Comparison of ENCODE assay signal across 9 cellular contexts in genomic region chr17:16386126-16386507, GRCh38. TPM values are rescaled to one million over a fixed set of nuclear protein-coding genes. Genes with fewer than 3 reads are reported as not detected.
DNase-seq lines count a peak whose midpoint lies in the region; ATAC-seq, FAIRE-seq and TF ChIP-seq lines count a peak whose summit lies in the region.
"Not testable (repeated sequence)": the region's sequence is repeated elsewhere in the genome, so short reads cannot be mapped to it uniquely, and the experiment has no call there.
"Had no signal": no experiment of that assay in that cellular context is flagged by ENCODE, and none has a peak within 500 bp of the region (broad histone marks: within the 10 kb centered on the region; RNA-seq: fewer than 3 reads in every experiment).

No MANE protein-coding gene starts in this region.

- peaks cover 46% of the 10 kb centered on the region for H3K4me1 Mint-ChIP-seq in activated T-cell treated with anti-CD3 and anti-CD28 coated beads, Interleukin-2, amount 50 U/mL, for 24 hours (ENCODE audit: low read depth)
- peaks cover 41% of the 10 kb centered on the region for H3K4me1 Mint-ChIP-seq in chondrocyte (ENCODE audit: low read depth)
- peaks cover 14 to 52% (median 46%) of the 10 kb centered on the region in 4 donors for H3K4me1 Mint-ChIP-seq in naive thymus-derived CD8-positive, alpha-beta T cell

- TF ChIP-seq RAD21 in A549 (conservative IDR thresholded peaks at IDR 0.05 in 1 of 2, IDR thresholded peaks at IDR 0.05 in 1 of 2), result not testable (repeated sequence)

- ATAC-seq in A549, result peak; percentile 18 to 19; a peak in 5 of 6 replicates
- peak; percentile 11 for ATAC-seq in GM21737 (IDR thresholded peaks at IDR 0.05; ENCODE audit: unreplicated experiment)
- ATAC-seq in naive thymus-derived CD8-positive, alpha-beta T cell, result not testable (repeated sequence)

- intact Hi-C loops in OCI-LY7 (cut with micrococcal nuclease; ENCODE audit: unreplicated experiment), result loop anchor here (1.0 kb wide), 2 partner anchors 29 to 135 kb away; partner anchors contain the start of gene TRPV2
- intact Hi-C loops in spleen (cut with DNase I; ENCODE audit: low total_unique reads), result loop anchor here (5.0 kb wide), 1 partner anchor 136 kb away; no protein-coding TSS in a partner anchor

- peaks cover 35% of the 10 kb centered on the region for H3K36me3 Mint-ChIP-seq in activated T-cell treated with anti-CD3 and anti-CD28 coated beads, Interleukin-2, amount 50 U/mL, for 24 hours (ENCODE audit: low read depth)
- H3K36me3 Mint-ChIP-seq in chondrocyte (ENCODE audit: low read depth), result peaks cover 20% of the 10 kb centered on the region
- peaks cover 6 to 30% (median 23%) of the 10 kb centered on the region in 3 donors for H3K36me3 Mint-ChIP-seq in naive thymus-derived CD8-positive, alpha-beta T cell

- not testable (repeated sequence) for H3K27me3 Mint-ChIP-seq in activated T-cell treated with anti-CD3 and anti-CD28 coated beads, Interleukin-2, amount 50 U/mL, for 24 hours; chondrocyte (ENCODE audit: low read depth); naive thymus-derived CD8-positive, alpha-beta T cell

- POLR2A ChIA-PET in A549 (lab: Yijun Ruan, JAX), result interaction anchor here (0.7 to 2.3 kb wide), 8 partner anchors 52 to 655 kb away, joined by 3 to 15 read pairs (median 5); partner anchors contain the start of gene PIGL
- POLR2A ChIA-PET in OCI-LY7 (lab: Charles Lee), result interaction anchor here (0.6 to 0.7 kb wide), 2 partner anchors 213 to 1935 kb away, joined by 4 to 5 read pairs; no protein-coding TSS in a partner anchor
- POLR2A ChIA-PET in naive thymus-derived CD8-positive, alpha-beta T cell (lab: Charles Lee), result interaction anchor here (1.0 to 1.5 kb wide), 3 partner anchors 30 to 69 kb away, joined by 3 to 7 read pairs (median 6); no protein-coding TSS in a partner anchor

- TF ChIP-seq POLR2A in A549 (IDR thresholded peaks at IDR 0.05; ENCODE audit: low read length); spleen (IDR thresholded peaks at IDR 0.05): not testable (repeated sequence)

- H3K9me3 Mint-ChIP-seq in activated T-cell treated with anti-CD3 and anti-CD28 coated beads, Interleukin-2, amount 50 U/mL, for 24 hours; chondrocyte (ENCODE audit: low read depth); naive thymus-derived CD8-positive, alpha-beta T cell: not testable (repeated sequence)

- not testable (repeated sequence) for FAIRE-seq in A549 (lab: Jason Lieb, UNC)

- peaks cover 28% of the 10 kb centered on the region for H3K4me1 ChIP-seq in A549
- peaks cover 36% of the 10 kb centered on the region for H3K4me1 ChIP-seq in OCI-LY7 (ENCODE audit: insufficient read depth, low read length, poor library complexity, severe bottlenecking)
- H3K4me1 ChIP-seq in hepatocyte (ENCODE audit: insufficient read depth), result peaks cover 13% of the 10 kb centered on the region
- peaks cover 19 to 64% (median 51%) of the 10 kb centered on the region in 6 donors for H3K4me1 ChIP-seq in spleen

- H3K4me2 ChIP-seq in A549 (peak overlapping the region; percentile 75), OCI-LY7 (ENCODE audit: low read length) (peak overlapping the region; percentile 73), hepatocyte (peak overlapping the region; percentile 83)

- CTCF ChIA-PET in A549 (lab: Yijun Ruan, JAX), result interaction anchor here (0.6 to 3.3 kb wide), 23 partner anchors 21 to 687 kb away, joined by 3 to 19 read pairs (median 4); partner anchors contain the start of gene CENPV
- CTCF ChIA-PET in OCI-LY7 (lab: Charles Lee; ENCODE audit: unreplicated experiment), result interaction anchor here (0.8 to 1.0 kb wide), 2 partner anchors 30 to 52 kb away, joined by 3 to 6 read pairs; no protein-coding TSS in a partner anchor

- H3K4me3 ChIP-seq in A549 (peak overlapping the region; percentile 52), OCI-LY7 (ENCODE audit: low read depth, low read length, poor library complexity, severe bottlenecking) (peak overlapping the region; percentile 69), spleen (peak overlapping the region; percentile 31 to 74 (median 46))
- not testable (repeated sequence) for H3K4me3 ChIP-seq in hepatocyte

- H3K9me3 ChIP-seq in A549; OCI-LY7 (ENCODE audit: low read length); hepatocyte (ENCODE audit: low read depth); spleen: not testable (repeated sequence)

- not testable (repeated sequence) for H3K9me2 ChIP-seq in OCI-LY7 (ENCODE audit: insufficient read depth, low read length); hepatocyte (replicated peaks; ENCODE audit: insufficient read depth)

- not testable (repeated sequence) for TF ChIP-seq CTCF in A549 (IDR thresholded peaks at IDR 0.05); OCI-LY7 (conservative IDR thresholded peaks at IDR 0.05; ENCODE audit: low read length); chondrocyte (IDR thresholded peaks at IDR 0.05); hepatocyte (IDR thresholded peaks at IDR 0.05; ENCODE audit: poor library complexity); spleen (IDR thresholded peaks at IDR 0.05 in 8 of 11, conservative IDR thresholded peaks at IDR 0.05 in 3 of 11)

- H4K20me1 ChIP-seq in OCI-LY7 (ENCODE audit: insufficient read depth, low read length) (peaks cover 14% of the 10 kb centered on the region; the same call in 1 of the 2 replicates), hepatocyte (ENCODE audit: insufficient read depth, poor library complexity, severe bottlenecking) (peaks cover 30% of the 10 kb centered on the region)

- H3K27ac ChIP-seq in A549 (peak overlapping the region; percentile 76 to 84), OCI-LY7 (ENCODE audit: low read depth, low read length, poor library complexity, severe bottlenecking) (peak overlapping the region; percentile 66), hepatocyte (peak overlapping the region; percentile 78), spleen (peak overlapping the region in 6 of 8 donors; percentile 22 to 61 (median 55))

- not testable (repeated sequence) for TF ChIP-seq EP300 in A549 (IDR thresholded peaks at IDR 0.05)

- WGBS in A549 (ENCODE audit: missing lambda C conversion rate), result 11% methylated on average over 23 of the region's 23 CpGs
- WGBS in hepatocyte (ENCODE audit: low lambda C conversion rate, missing lambda C conversion rate), result 56% methylated on average over 22 of the region's 23 CpGs
- 37 to 43% (median 38%) methylated on average over 23 of the region's 23 CpGs for WGBS in spleen, 5 donors

- BruUV-seq in OCI-LY7 (replicated peaks; lab: Mats Ljungman, UMichigan), result not testable (repeated sequence)

- not testable (repeated sequence) for DNase-seq in A549 (ENCODE audit: low read depth in 1 of 2, low spot score in 1 of 2); OCI-LY7 (ENCODE audit: low spot score); activated T-cell treated with anti-CD3 and anti-CD28 coated beads, Interleukin-2, amount 50 U/mL, for 24 hours; chondrocyte (ENCODE audit: low spot score); hepatocyte (ENCODE audit: low spot score); naive thymus-derived CD8-positive, alpha-beta T cell
- DNase-seq in spleen, result peak; percentile 35

- peak overlapping the region; percentile 86 for H3K27ac Mint-ChIP-seq in activated T-cell treated with anti-CD3 and anti-CD28 coated beads, Interleukin-2, amount 50 U/mL, for 24 hours
- not testable (repeated sequence) for H3K27ac Mint-ChIP-seq in chondrocyte (ENCODE audit: unreplicated experiment)
- H3K27ac Mint-ChIP-seq in naive thymus-derived CD8-positive, alpha-beta T cell, result peak overlapping the region in 9 of 10 donors; percentile 49 to 90 (median 76)

- H3K36me3 ChIP-seq in OCI-LY7 (ENCODE audit: insufficient read depth, low read length) (peaks cover 30% of the 10 kb centered on the region), spleen (peaks cover 0 to 28% (median 15%) of the 10 kb centered on the region in 6 donors)
- H3K36me3 ChIP-seq in hepatocyte (replicated peaks; ENCODE audit: insufficient read depth, low read depth), result not testable (repeated sequence)

- H3K27me3 ChIP-seq in hepatocyte; spleen (replicated peaks in 1 of 7): not testable (repeated sequence)

- H2AFZ ChIP-seq in OCI-LY7 (ENCODE audit: low read length), result peak overlapping the region; percentile 89
- peak overlapping the region; percentile 91 for H2AFZ ChIP-seq in hepatocyte

- peak overlapping the region; percentile 83 for H3K4me3 Mint-ChIP-seq in activated T-cell treated with anti-CD3 and anti-CD28 coated beads, Interleukin-2, amount 50 U/mL, for 24 hours
- H3K4me3 Mint-ChIP-seq in chondrocyte (ENCODE audit: unreplicated experiment), result peak overlapping the region; percentile 80
- peak overlapping the region; percentile 85 to 91 (median 87) for H3K4me3 Mint-ChIP-seq in naive thymus-derived CD8-positive, alpha-beta T cell

- H3K79me2 ChIP-seq in OCI-LY7 (ENCODE audit: insufficient read depth, low read depth, low read length), result peaks cover 32% of the 10 kb centered on the region
- H3K79me2 ChIP-seq in hepatocyte, result peaks cover 35% of the 10 kb centered on the region

RNA-seq across cellular contexts. Expression of gene UBB, which starts 5.2 kb away (rescaled TPM):
- 2,851 and 4,311 TPM in 2 replicates for polyA plus RNA-seq in A549 (2011; rRNA removed)
- polyA plus RNA-seq in A549 (2012; cell fraction: cytosol; rRNA removed), result 3,984 and 4,472 TPM in 2 replicates
- polyA plus RNA-seq in A549 (2012; cell fraction: nucleus; rRNA removed), result 2,091 and 2,511 TPM in 2 replicates
- polyA plus RNA-seq in A549 (2017; fragmentation: RNase III; extraction: RNeasy Plus Mini Kit Qiagen cat#74134 plus additional on column Dnase treatment), result 2,383 to 2,467 TPM (median 2,404 TPM) in 3 replicates
- polyA minus RNA-seq in A549 (2011; rRNA and poly(A)+ RNA removed), result 2,750 and 3,886 TPM in 2 replicates
- 2,854 and 2,972 TPM in 2 replicates for total RNA-seq in OCI-LY7 (2014; rRNA removed; shearing (Covaris generic))
- total RNA-seq in OCI-LY7 (2022), result 1,291 and 1,479 TPM in 2 replicates
- 1,031 to 1,215 TPM (median 1,058 TPM) in 3 replicates for total RNA-seq in chondrocyte
- 1,250 and 1,335 TPM in 2 replicates for total RNA-seq in hepatocyte
- 2,041 and 2,117 TPM in 2 replicates for polyA plus RNA-seq in hepatocyte
- total RNA-seq in naive thymus-derived CD8-positive, alpha-beta T cell, result 100 to 1,000 TPM; 724 to 751 TPM
- polyA plus RNA-seq in naive thymus-derived CD8-positive, alpha-beta T cell, result 1,000 to 10,000 TPM; 1,803 to 2,753 (median 2,352) TPM
- total RNA-seq in spleen, result 1,000 to 10,000 TPM in 5 of 7 donors, 100 to 1,000 TPM in 2; 822 to 1,795 (median 1,121) TPM
- polyA plus RNA-seq in spleen, result 100 to 1,000 TPM; 697 to 951 (median 938) TPM

RNA-seq across cellular contexts. Expression of gene TRPV2, which starts 29.3 kb away (rescaled TPM):
- polyA plus RNA-seq in A549 (2011; rRNA removed) (0.31 and 0.60 TPM in 2 replicates), A549 (2017; fragmentation: RNase III; extraction: RNeasy Plus Mini Kit Qiagen cat#74134 plus additional on column Dnase treatment) (0.35 to 0.62 TPM (median 0.61 TPM) in 3 replicates), hepatocyte (10.1 and 15.2 TPM in 2 replicates), spleen (10 to 100 TPM; 37.0 to 61.3 (median 55.0) TPM)
- 0.87 and 1.1 TPM in 2 replicates for polyA plus RNA-seq in A549 (2012; cell fraction: cytosol; rRNA removed)
- 0.86 and 1.7 TPM in 2 replicates for polyA plus RNA-seq in A549 (2012; cell fraction: nucleus; rRNA removed)
- polyA minus RNA-seq in A549 (2011; rRNA and poly(A)+ RNA removed), result 0.37 and 0.73 TPM in 2 replicates
- total RNA-seq in OCI-LY7 (2014; rRNA removed; shearing (Covaris generic)), result 10.5 and 15.4 TPM in 2 replicates
- total RNA-seq in OCI-LY7 (2022) (4.9 and 5.3 TPM in 2 replicates), chondrocyte (1.6 to 47.6 TPM (median 43.5 TPM) in 3 replicates), hepatocyte (1.8 and 7.7 TPM in 2 replicates), spleen (10 to 100 TPM; 44.8 to 85.7 (median 50.2) TPM)
- total RNA-seq in naive thymus-derived CD8-positive, alpha-beta T cell, result 10 to 100 TPM; 60.9 to 65.0 TPM
- 100 to 1,000 TPM in 1 of 3 donors, 10 to 100 TPM in 2; 87.0 to 109 (median 90.6) TPM for polyA plus RNA-seq in naive thymus-derived CD8-positive, alpha-beta T cell
- total RNA-seq: A172 had no signal

RNA-seq across cellular contexts. Expression of gene CENPV, which starts 32.8 kb away (rescaled TPM):
- 191 and 202 TPM in 2 replicates for polyA plus RNA-seq in A549 (2011; rRNA removed)
- 205 and 246 TPM in 2 replicates for polyA plus RNA-seq in A549 (2012; cell fraction: cytosol; rRNA removed)
- 138 and 220 TPM in 2 replicates for polyA plus RNA-seq in A549 (2012; cell fraction: nucleus; rRNA removed)
- polyA plus RNA-seq in A549 (2017; fragmentation: RNase III; extraction: RNeasy Plus Mini Kit Qiagen cat#74134 plus additional on column Dnase treatment), result 106 to 114 TPM (median 112 TPM) in 3 replicates
- polyA minus RNA-seq in A549 (2011; rRNA and poly(A)+ RNA removed), result 82.3 and 91.1 TPM in 2 replicates
- 71.9 and 77.3 TPM in 2 replicates for total RNA-seq in OCI-LY7 (2014; rRNA removed; shearing (Covaris generic))
- total RNA-seq in OCI-LY7 (2022), result 78.8 and 84.6 TPM in 2 replicates
- total RNA-seq in chondrocyte, result 4.3 to 12.3 TPM (median 10.7 TPM) in 3 replicates
- total RNA-seq in hepatocyte, result 40.4 and 46.2 TPM in 2 replicates
- 51.0 and 52.4 TPM in 2 replicates for polyA plus RNA-seq in hepatocyte
- 10 to 100 TPM; 25.9 to 26.2 TPM for total RNA-seq in naive thymus-derived CD8-positive, alpha-beta T cell
- polyA plus RNA-seq in naive thymus-derived CD8-positive, alpha-beta T cell, result 10 to 100 TPM; 24.7 to 30.9 (median 28.3) TPM
- total RNA-seq in spleen, result 10 to 100 TPM in 2 of 7 donors, 1 to 10 TPM in 5; 5.1 to 15.2 (median 9.5) TPM
- polyA plus RNA-seq in spleen, result 10 to 100 TPM; 18.7 to 24.5 (median 19.5) TPM
